Comparison of ENCODE assay signal across 16 cellular contexts in the genomic region with DNA sequence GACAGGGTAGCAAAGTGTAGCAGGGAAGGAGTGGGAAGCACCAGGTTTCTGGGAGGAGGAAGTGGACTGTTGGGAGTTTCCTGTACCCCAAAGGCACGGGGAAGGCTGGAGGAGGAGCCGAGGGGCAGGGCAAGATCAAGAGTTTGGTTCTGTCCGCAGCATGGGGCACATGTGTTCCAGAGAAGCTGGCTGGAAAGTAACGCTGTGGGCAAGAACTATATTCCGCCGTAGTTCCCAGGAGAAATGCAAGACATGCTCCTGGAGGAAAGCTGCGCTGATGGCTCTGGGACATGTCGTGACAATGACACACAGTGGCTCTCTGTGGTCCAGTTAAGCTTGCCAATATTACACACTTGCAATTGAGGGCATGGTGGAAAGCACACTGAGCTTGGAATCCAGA.
"Had no signal": no experiment of that assay in that cellular context is flagged by ENCODE, and none has a peak within 500 bp of the region (broad histone marks: within the 10 kb centered on the region; RNA-seq: fewer than 3 reads in every experiment).

No MANE protein-coding gene starts in this region.

- H3K4me3 Mint-ChIP-seq: naive thymus-derived CD8-positive, alpha-beta T cell had no signal

- H3K9me3 ChIP-seq: colonic mucosa, gastroesophageal sphincter, left ventricle myocardium inferior, lower lobe of right lung, mucosa of descending colon, ovary, right atrium auricular region, sigmoid colon had no signal

- DNase-seq: colonic mucosa; effector CD4-positive, alpha-beta T cell; glutamatergic neuron; left ventricle myocardium inferior; lower lobe of right lung; mucosa of descending colon; naive thymus-derived CD8-positive, alpha-beta T cell; ovary; sigmoid colon; small intestine; stimulated activated CD4-positive, alpha-beta T cell treated with anti-CD3 and anti-CD28 coated beads, Interleukin-12 subunit alpha, Interleukin-12 subunit beta, amount 100 ng/mL, for 4 hours; stimulated activated naive CD4-positive, alpha-beta T cell treated with Interleukin-2 at 50 U/mL for 16 hours; trophoblast cell had no signal

- H3K27ac ChIP-seq: colonic mucosa, gastroesophageal sphincter, left ventricle myocardium inferior, lower lobe of right lung, ovary, right atrium auricular region, sigmoid colon had no signal

- H3K27ac Mint-ChIP-seq: naive thymus-derived CD8-positive, alpha-beta T cell had no signal

- H3K27me3 ChIP-seq: colonic mucosa, gastroesophageal sphincter, ovary, right atrium auricular region, sigmoid colon had no signal

- H3K4me3 ChIP-seq: colonic mucosa, gastroesophageal sphincter, left ventricle myocardium inferior, lower lobe of right lung, mucosa of descending colon, ovary, right atrium auricular region, sigmoid colon had no signal

- H3K36me3 Mint-ChIP-seq: naive thymus-derived CD8-positive, alpha-beta T cell had no signal

- H3K36me3 ChIP-seq: colonic mucosa, gastroesophageal sphincter, left ventricle myocardium inferior, lower lobe of right lung, ovary, right atrium auricular region, sigmoid colon had no signal

- ATAC-seq: esophagus mucosa; gastroesophageal sphincter; lower lobe of right lung; mucosa of descending colon; naive thymus-derived CD8-positive, alpha-beta T cell had no signal
